In genomic region chr2:207133862-207134519, GRCh38 we compare ENCODE assay signal across 9 cellular contexts. TPM values are rescaled to one million over a fixed set of nuclear protein-coding genes. Genes with fewer than 3 reads are reported as not detected.
DNase-seq lines count a peak whose midpoint lies in the region; ATAC-seq and TF ChIP-seq lines count a peak whose summit lies in the region.
"Had no signal": no experiment of that assay in that cellular context is flagged by ENCODE, and none has a peak within 500 bp of the region (broad histone marks: within the 10 kb centered on the region; RNA-seq: fewer than 3 reads in every experiment).

No MANE protein-coding gene starts in this region.

- peak overlapping the region; percentile 78 for H3K4me2 ChIP-seq in skeletal muscle satellite cell (ENCODE audit: low read length)
- H3K4me2 ChIP-seq: PC-9 had no signal

- H3K9ac ChIP-seq in HUES64 (ENCODE audit: low read depth, low read length) (peak overlapping the region; percentile 48; the same call in 1 of the 2 replicates), skeletal muscle satellite cell (ENCODE audit: low read depth, low read length) (peak overlapping the region; percentile 76)

- DNase-seq in WERI-Rb-1, result peak; percentile 44
- peak; percentile 73 to 90 (median 83) for DNase-seq in right cardiac atrium
- no peak for DNase-seq in GM19240 (ENCODE audit: insufficient read length, low spot score)
- DNase-seq in activated gamma-delta T cell (lab: John Stamatoyannopoulos, UW), result no peak
- DNase-seq in NOMO-1 treated with dmso at 0.1 percent for 144 hours (lab: John Stamatoyannopoulos, UW; ENCODE audit: unreplicated experiment), result no peak

- no peak for TF ChIP-seq CTCF in WERI-Rb-1 (IDR thresholded peaks at IDR 0.05; ENCODE audit: low read depth, low read length)

- H3K4me1 ChIP-seq in HUES64 (ENCODE audit: insufficient read depth, low read length) (peaks cover 64% of the 10 kb centered on the region), right cardiac atrium (ENCODE audit: control insufficient read depth, insufficient read depth, low read length) (peaks cover 37% of the 10 kb centered on the region), skeletal muscle satellite cell (ENCODE audit: control insufficient read depth, insufficient read depth, low read length) (peaks cover 94% of the 10 kb centered on the region)

- H3K36me3 ChIP-seq in HUES64 (ENCODE audit: insufficient read depth, low read length), result peaks cover 3% of the 10 kb centered on the region; the same call in 1 of the 2 replicates
- H3K36me3 ChIP-seq in WERI-Rb-1, result no peaks in the 10 kb centered on the region
- H3K36me3 ChIP-seq in skeletal muscle satellite cell (ENCODE audit: insufficient read depth, low read length), result peaks cover 34% of the 10 kb centered on the region

- no peaks in the 10 kb centered on the region for H3K27me3 ChIP-seq in HUES64 (ENCODE audit: insufficient read depth, low read length)
- no peaks in the 10 kb centered on the region for H3K27me3 ChIP-seq in WERI-Rb-1 (ENCODE audit: insufficient read depth, low read depth, severe bottlenecking)
- H3K27me3 ChIP-seq in right cardiac atrium (ENCODE audit: control insufficient read depth, insufficient read depth), result no peaks in the 10 kb centered on the region
- no peaks in the 10 kb centered on the region for H3K27me3 ChIP-seq in skeletal muscle satellite cell (ENCODE audit: control insufficient read depth, insufficient read depth, low read length)

- H3K4me3 ChIP-seq in HUES64 (ENCODE audit: low read length) (peak overlapping the region; percentile 17; the same call in 1 of the 2 replicates), WERI-Rb-1 (ENCODE audit: low read depth, low read length) (peak overlapping the region; percentile 21), right cardiac atrium (ENCODE audit: low read length) (no peak overlapping the region), skeletal muscle satellite cell (ENCODE audit: low read length) (peak overlapping the region; percentile 58)
- H3K4me3 ChIP-seq: PC-9 had no signal

- H3K27ac ChIP-seq in HUES64 (ENCODE audit: low read depth, low read length), result peak overlapping the region; percentile 46
- H3K27ac ChIP-seq in WERI-Rb-1, result peak overlapping the region; percentile 92
- peak overlapping the region; percentile 99 for H3K27ac ChIP-seq in right cardiac atrium (ENCODE audit: low read length)
- H3K27ac ChIP-seq: PC-9 had no signal

- 55% methylated on average over 13 of the region's 13 CpGs for WGBS in HUES64
- 25% methylated on average over 13 of the region's 13 CpGs for WGBS in right cardiac atrium

- ATAC-seq in right cardiac atrium (peak; percentile 97 to 98), HG03135 (IDR thresholded peaks at IDR 0.05; ENCODE audit: unreplicated experiment) (no peak)

- intact Hi-C loops in right cardiac atrium (cut with DNase I), result no loop called here

- H3K9me3 ChIP-seq in HUES64 (ENCODE audit: insufficient read depth, low read depth, low read length) (no peaks in the 10 kb centered on the region), WERI-Rb-1 (ENCODE audit: severe bottlenecking) (no peaks in the 10 kb centered on the region), right cardiac atrium (ENCODE audit: control insufficient read depth, low read length) (no peaks in the 10 kb centered on the region), skeletal muscle satellite cell (replicated peaks; ENCODE audit: low read length) (no peaks in the 10 kb centered on the region)

RNA-seq across cellular contexts. Expression of gene KLF7, which starts 31.8 kb away (rescaled TPM):
- 11.9 TPM for polyA plus RNA-seq in HUES64 (2013, experiment 1 of 2)
- 11.3 TPM for polyA plus RNA-seq in HUES64 (2013, experiment 2 of 2)
- 10 to 100 TPM; 18.2 to 35.6 (median 27.0) TPM for total RNA-seq in right cardiac atrium
- 6.0 TPM for polyA plus RNA-seq in right cardiac atrium
- total RNA-seq in skeletal muscle satellite cell (2012; rRNA removed), result 23.1 and 25.1 TPM in 2 replicates

Comparison
In these comparisons a context has a peak if more than half of its experiments do, and no peak if none do; other contexts are left out.
1. H3K27ac ChIP-seq: peak in every context shown above with its lines; median percentile 99 in right cardiac atrium; 92 in WERI-Rb-1; 46 in HUES64.
2. DNase-seq: peak in WERI-Rb-1 (single experiment) and right cardiac atrium (3 of 3); none in GM19240 (single experiment), activated gamma-delta T cell (single experiment) and NOMO-1 treated with dmso at 0.1 percent for 144 hours (single experiment).